ENCODE assay signal across 15 cellular contexts in genomic region chr12:72053604-72054003, GRCh38.
"Had no signal": no experiment of that assay in that cellular context is flagged by ENCODE, and none has a peak within 500 bp of the region (broad histone marks: within the 10 kb centered on the region; RNA-seq: fewer than 3 reads in every experiment).

No MANE protein-coding gene starts in this region.

- H3K9me3 ChIP-seq: gastroesophageal sphincter, pancreas, vagina had no signal

- DNase-seq: activated CD4-positive, alpha-beta T cell treated with anti-CD3 and anti-CD28 coated beads, Interleukin-2, amount 10 ng/mL, durations not matched to agents 24 days and 14 days; activated CD8-positive, alpha-beta memory T cell treated with anti-CD3 and anti-CD28 coated beads for 24 hours; activated naive CD4-positive, alpha-beta T cell treated with Interleukin-2 at 50 U/mL for 16 hours; activated naive CD8-positive, alpha-beta T cell treated with anti-CD3 and anti-CD28 coated beads, Interleukin-2, amount 50 U/mL, for 24 hours; central memory CD4-positive, alpha-beta T cell; effector CD8-positive, alpha-beta T cell; hippocampal formation; left colon; nephron progenitor cell; pancreas had no signal

- ATAC-seq: activated naive CD8-positive, alpha-beta T cell treated with anti-CD3 and anti-CD28 coated beads, Interleukin-2, amount 50 U/mL, for 24 hours; gastroesophageal sphincter; left colon; WTC11 had no signal

- H3K4me1 ChIP-seq: gastroesophageal sphincter, pancreas, vagina had no signal

- H3K27me3 ChIP-seq: gastroesophageal sphincter, pancreas, vagina had no signal

- H3K36me3 ChIP-seq: gastroesophageal sphincter, pancreas, vagina had no signal

- H3K4me3 ChIP-seq: coronary artery, gastroesophageal sphincter, pancreas, skin epidermis, vagina had no signal

- H3K27ac ChIP-seq: coronary artery, gastroesophageal sphincter, pancreas, skin epidermis, vagina had no signal
